Comparison of ENCODE assay signal across 28 cellular contexts in genomic region chr5:142532416-142533176, GRCh38.
"Had no signal": no experiment of that assay in that cellular context is flagged by ENCODE, and none has a peak within 500 bp of the region (broad histone marks: within the 10 kb centered on the region; RNA-seq: fewer than 3 reads in every experiment).

No MANE protein-coding gene starts in this region.

- H3K27me3 Mint-ChIP-seq: activated CD4-positive, alpha-beta memory T cell treated with anti-CD3 and anti-CD28 coated beads, Interleukin-2, amount 10 ng/mL, durations not matched to agents 7 days and 5 days; activated CD4-positive, alpha-beta T cell treated with anti-CD3 and anti-CD28 coated beads, Interleukin-2, amount 10 ng/mL, durations not matched to agents 7 days and 5 days; activated naive CD4-positive, alpha-beta T cell treated with anti-CD3 and anti-CD28 coated beads, Interleukin-2, amount 50 U/mL, for 24 hours; activated naive CD8-positive, alpha-beta T cell treated with anti-CD3 and anti-CD28 coated beads, Interleukin-2, amount 50 U/mL, for 24 hours; activated T-cell treated with anti-CD3 and anti-CD28 coated beads, Interleukin-2, amount 50 U/mL, for 24 hours; stimulated activated memory B cell treated with anti-CD40 and anti-IgM and Interleukin-4, amounts not matched to agents 10 μg/mL and 1 μg/mL and 100 μg/mL, for 72 hours had no signal

- H3K27ac ChIP-seq: foreskin keratinocyte, right lobe of liver, skin epidermis, suprapubic skin, tibial artery, upper lobe of right lung had no signal

- H3K4me1 ChIP-seq: suprapubic skin, tibial artery had no signal

- ATAC-seq: activated naive CD8-positive, alpha-beta T cell treated with anti-CD3 and anti-CD28 coated beads, Interleukin-2, amount 50 U/mL, for 24 hours; esophagus mucosa; foreskin keratinocyte; natural killer cell; stimulated activated memory B cell treated with anti-CD40 and anti-IgM and Interleukin-4, amounts not matched to agents 10 μg/mL and 1 μg/mL and 100 μg/mL, for 72 hours; upper lobe of right lung; WTC11 had no signal

- H3K4me3 Mint-ChIP-seq: activated CD4-positive, alpha-beta memory T cell treated with anti-CD3 and anti-CD28 coated beads, Interleukin-2, amount 10 ng/mL, durations not matched to agents 7 days and 5 days; activated CD4-positive, alpha-beta T cell treated with anti-CD3 and anti-CD28 coated beads, Interleukin-2, amount 10 ng/mL, durations not matched to agents 7 days and 5 days; activated naive CD4-positive, alpha-beta T cell treated with anti-CD3 and anti-CD28 coated beads, Interleukin-2, amount 50 U/mL, for 24 hours; activated naive CD8-positive, alpha-beta T cell treated with anti-CD3 and anti-CD28 coated beads, Interleukin-2, amount 50 U/mL, for 24 hours; activated T-cell treated with anti-CD3 and anti-CD28 coated beads, Interleukin-2, amount 50 U/mL, for 24 hours; dendritic cell treated with granulocyte-macrophage colony-stimulating factor and Interleukin-4, amounts not matched to agents 40 ng/mL and 50 ng/mL, for 4 days; endodermal cell; memory B cell; natural killer cell; stimulated activated memory B cell treated with anti-CD40 and anti-IgM and Interleukin-4, amounts not matched to agents 10 μg/mL and 1 μg/mL and 100 μg/mL, for 72 hours; WTC11 had no signal

- H3K36me3 ChIP-seq: right lobe of liver, suprapubic skin, tibial artery, upper lobe of right lung had no signal

- H3K4me1 Mint-ChIP-seq: activated CD4-positive, alpha-beta memory T cell treated with anti-CD3 and anti-CD28 coated beads, Interleukin-2, amount 10 ng/mL, durations not matched to agents 7 days and 5 days; activated CD4-positive, alpha-beta T cell treated with anti-CD3 and anti-CD28 coated beads, Interleukin-2, amount 10 ng/mL, durations not matched to agents 7 days and 5 days had no signal

- H3K4me3 ChIP-seq: right lobe of liver, skin epidermis, suprapubic skin, tibial artery, upper lobe of right lung had no signal

- H3K9me3 ChIP-seq: right lobe of liver, suprapubic skin, upper lobe of right lung had no signal

- FAIRE-seq: islet of Langerhans had no signal

- H3K27ac Mint-ChIP-seq: activated CD4-positive, alpha-beta memory T cell treated with anti-CD3 and anti-CD28 coated beads, Interleukin-2, amount 10 ng/mL, durations not matched to agents 7 days and 5 days; activated CD4-positive, alpha-beta T cell treated with anti-CD3 and anti-CD28 coated beads, Interleukin-2, amount 10 ng/mL, durations not matched to agents 7 days and 5 days; activated naive CD4-positive, alpha-beta T cell treated with anti-CD3 and anti-CD28 coated beads, Interleukin-2, amount 50 U/mL, for 24 hours; activated naive CD8-positive, alpha-beta T cell treated with anti-CD3 and anti-CD28 coated beads, Interleukin-2, amount 50 U/mL, for 24 hours; activated T-cell treated with anti-CD3 and anti-CD28 coated beads, Interleukin-2, amount 50 U/mL, for 24 hours; dendritic cell treated with granulocyte-macrophage colony-stimulating factor and Interleukin-4, amounts not matched to agents 40 ng/mL and 50 ng/mL, for 4 days; endodermal cell; memory B cell; natural killer cell; stimulated activated memory B cell treated with anti-CD40 and anti-IgM and Interleukin-4, amounts not matched to agents 10 μg/mL and 1 μg/mL and 100 μg/mL, for 72 hours had no signal

- H3K9me3 Mint-ChIP-seq: activated CD4-positive, alpha-beta memory T cell treated with anti-CD3 and anti-CD28 coated beads, Interleukin-2, amount 10 ng/mL, durations not matched to agents 7 days and 5 days; activated naive CD4-positive, alpha-beta T cell treated with anti-CD3 and anti-CD28 coated beads, Interleukin-2, amount 50 U/mL, for 24 hours; dendritic cell treated with granulocyte-macrophage colony-stimulating factor and Interleukin-4, amounts not matched to agents 40 ng/mL and 50 ng/mL, for 4 days; natural killer cell; stimulated activated memory B cell treated with anti-CD40 and anti-IgM and Interleukin-4, amounts not matched to agents 10 μg/mL and 1 μg/mL and 100 μg/mL, for 72 hours had no signal

- H3K27me3 ChIP-seq: foreskin keratinocyte, right lobe of liver, suprapubic skin, tibial artery, upper lobe of right lung had no signal

- DNase-seq: activated CD4-positive, alpha-beta memory T cell treated with anti-CD3 and anti-CD28 coated beads, Interleukin-2, amount 10 ng/mL, durations not matched to agents 7 days and 5 days; activated CD4-positive, alpha-beta T cell treated with anti-CD3 and anti-CD28 coated beads for 1 hour; activated CD4-positive, alpha-beta T cell treated with anti-CD3 and anti-CD28 coated beads, Interleukin-2, amount 10 ng/mL, durations not matched to agents 7 days and 5 days; activated CD8-positive, alpha-beta memory T cell treated with anti-CD3 and anti-CD28 coated beads, Interleukin-2, amount 50 U/mL, for 48 hours; activated gamma-delta T cell treated with Interleukin-2 at 50 U/mL for 16 hours; activated naive CD8-positive, alpha-beta T cell treated with anti-CD3 and anti-CD28 coated beads, Interleukin-2, amount 50 U/mL, for 24 hours; activated T-cell treated with anti-CD3 and anti-CD28 coated beads, Interleukin-2, amount 50 U/mL, for 24 hours; amygdala; central memory CD4-positive, alpha-beta T cell; endodermal cell; foreskin keratinocyte; natural killer cell; right lobe of liver; stimulated activated CD4-positive, alpha-beta T cell treated with anti-CD3 and anti-CD28 coated beads, Interleukin-12 subunit alpha, Interleukin-12 subunit beta, amount 100 ng/mL, for 4 hours; stimulated activated CD4-positive, alpha-beta T cell treated with anti-CD3 and anti-CD28 coated beads, Interleukin-4, amount 100 ng/mL, for 4 hours; stimulated activated CD8-positive, alpha-beta memory T cell treated with anti-CD3 and anti-CD28 coated beads, Interleukin-4, amount 100 ng/mL, for 48 hours; T-helper 2 cell; tibial artery; upper lobe of right lung had no signal

- H3K36me3 Mint-ChIP-seq: activated naive CD4-positive, alpha-beta T cell treated with anti-CD3 and anti-CD28 coated beads, Interleukin-2, amount 50 U/mL, for 24 hours; natural killer cell; stimulated activated memory B cell treated with anti-CD40 and anti-IgM and Interleukin-4, amounts not matched to agents 10 μg/mL and 1 μg/mL and 100 μg/mL, for 72 hours had no signal
